21 cellular contexts compared by ENCODE assay signal in genomic region chr14:31294736-31295398, GRCh38.
"Had no signal": no experiment of that assay in that cellular context is flagged by ENCODE, and none has a peak within 500 bp of the region (broad histone marks: within the 10 kb centered on the region; RNA-seq: fewer than 3 reads in every experiment).

No MANE protein-coding gene starts in this region.

- H3K9me3 Mint-ChIP-seq: activated naive CD4-positive, alpha-beta T cell treated with anti-CD3 and anti-CD28 coated beads, Interleukin-2, amount 10 ng/mL, durations not matched to agents 7 days and 5 days; activated T-helper 2 cell treated with anti-CD3 and anti-CD28 coated beads, Interferon-gamma antibody, Interleukin-2, Interleukin-4, amounts not matched to agents 10 μg/mL and 5 μg/mL and 100 μg/mL, durations not matched to agents 14 hours and 24 hours and 36 hours; immature natural killer cell; nephron had no signal

- H3K27ac ChIP-seq: colonic mucosa, tibial nerve, vagina, VCaP had no signal

- H3K4me3 Mint-ChIP-seq: activated naive CD4-positive, alpha-beta T cell treated with anti-CD3 and anti-CD28 coated beads, Interleukin-2, amount 10 ng/mL, durations not matched to agents 7 days and 5 days; immature natural killer cell; nephron had no signal

- H3K36me3 Mint-ChIP-seq: activated naive CD4-positive, alpha-beta T cell treated with anti-CD3 and anti-CD28 coated beads, Interleukin-2, amount 10 ng/mL, durations not matched to agents 7 days and 5 days had no signal

- H3K27me3 ChIP-seq: colonic mucosa, tibial nerve, vagina had no signal

- H3K4me1 ChIP-seq: colonic mucosa, vagina had no signal

- H3K36me3 ChIP-seq: colonic mucosa had no signal

- DNase-seq: activated CD4-positive, alpha-beta T cell treated with anti-CD3 and anti-CD28 coated beads, Interleukin-2, amount 50 U/mL, for 48 hours; activated naive CD4-positive, alpha-beta T cell treated with anti-CD3 and anti-CD28 coated beads, Interleukin-2, amount 10 ng/mL, durations not matched to agents 7 days and 5 days; caudate nucleus; colonic mucosa; effector CD4-positive, alpha-beta T cell; foreskin melanocyte; head of caudate nucleus; immature natural killer cell; nucleus accumbens; right cardiac atrium; small intestine; stimulated activated CD4-positive, alpha-beta T cell treated with anti-CD3 and anti-CD28 coated beads, Interleukin-4, amount 100 ng/mL, for 4 hours; stimulated activated CD8-positive, alpha-beta memory T cell treated with anti-CD3 and anti-CD28 coated beads, Interleukin-4, amount 100 ng/mL, for 48 hours; stimulated activated naive CD4-positive, alpha-beta T cell treated with Interleukin-2 at 50 U/mL for 16 hours; substantia nigra had no signal

- H3K9me3 ChIP-seq: colonic mucosa, tibial nerve, vagina had no signal

- ATAC-seq: right cardiac atrium had no signal

- H3K27me3 Mint-ChIP-seq: activated naive CD4-positive, alpha-beta T cell treated with anti-CD3 and anti-CD28 coated beads, Interleukin-2, amount 10 ng/mL, durations not matched to agents 7 days and 5 days; progenitor cell of endocrine pancreas had no signal

- H3K27ac Mint-ChIP-seq: activated naive CD4-positive, alpha-beta T cell treated with anti-CD3 and anti-CD28 coated beads, Interleukin-2, amount 10 ng/mL, durations not matched to agents 7 days and 5 days; activated T-helper 2 cell treated with anti-CD3 and anti-CD28 coated beads, Interferon-gamma antibody, Interleukin-2, Interleukin-4, amounts not matched to agents 10 μg/mL and 5 μg/mL and 100 μg/mL, durations not matched to agents 14 hours and 24 hours and 36 hours; immature natural killer cell; nephron; progenitor cell of endocrine pancreas had no signal

- H3K4me3 ChIP-seq: colonic mucosa, tibial nerve, vagina had no signal

- H3K4me1 Mint-ChIP-seq: activated naive CD4-positive, alpha-beta T cell treated with anti-CD3 and anti-CD28 coated beads, Interleukin-2, amount 10 ng/mL, durations not matched to agents 7 days and 5 days; immature natural killer cell had no signal

- FAIRE-seq: small intestine had no signal
